7 cellular contexts compared by ENCODE assay signal in genomic region chr17:46223041-46223440, GRCh38. TPM values are rescaled to one million over a fixed set of nuclear protein-coding genes. Genes with fewer than 3 reads are reported as not detected.
A peak's percentile ranks its signal among the peaks of the same experiment; 100 is the strongest.
DNase-seq lines count a peak whose midpoint lies in the region; ATAC-seq and TF ChIP-seq lines count a peak whose summit lies in the region.
"Not testable (repeated sequence)": the region's sequence is repeated elsewhere in the genome, so short reads cannot be mapped to it uniquely, and the experiment has no call there.

No MANE protein-coding gene starts in this region.

- not testable (repeated sequence) for H3K36me3 ChIP-seq in A673 (ENCODE audit: insufficient read depth, low read length, poor library complexity, severe bottlenecking); PC-9 (ENCODE audit: low read depth); left lung

- H3K27me3 ChIP-seq in A673 (replicated peaks; ENCODE audit: insufficient read depth, low read depth, low read length, poor library complexity); PC-9 (ENCODE audit: insufficient read depth, low read depth); left lung: not testable (repeated sequence)

- intact Hi-C loops in A673 (cut with micrococcal nuclease; ENCODE audit: unreplicated experiment); PC-9 (cut with micrococcal nuclease; ENCODE audit: unreplicated experiment); activated CD8-positive, alpha-beta T cell treated with anti-CD3 and anti-CD28 coated beads for 36 hours (cut with micrococcal nuclease); MCF 10A (cut with micrococcal nuclease); left lung (cut with DNase I): not testable (repeated sequence)

- H3K9me2 ChIP-seq in PC-9 (ENCODE audit: insufficient read depth), result not testable (repeated sequence)

- not testable (repeated sequence) for DNase-seq in A673 (ENCODE audit: low spot score); PC-9; activated CD8-positive, alpha-beta T cell treated with anti-CD3 and anti-CD28 coated beads for 36 hours; MCF 10A (ENCODE audit: unreplicated experiment); left lung; stimulated activated effector memory CD8-positive, alpha-beta T cell treated with anti-CD3 and anti-CD28 coated beads, Interleukin-12 subunit alpha, Interleukin-12 subunit beta, amount 100 ng/mL, for 72 hours (ENCODE audit: low spot score in 2 of 2)

- POLR2A ChIA-PET in A673 (lab: Charles Lee; ENCODE audit: low non-redundant PET); PC-9 (lab: Charles Lee; ENCODE audit: unreplicated experiment); activated CD8-positive, alpha-beta T cell treated with anti-CD3 and anti-CD28 coated beads for 36 hours (lab: Charles Lee); MCF 10A (lab: Yijun Ruan, JAX): not testable (repeated sequence)

- not testable (repeated sequence) for H4K20me1 ChIP-seq in PC-9 (ENCODE audit: insufficient read depth)

- H3K9me3 Mint-ChIP-seq in activated CD8-positive, alpha-beta T cell treated with anti-CD3 and anti-CD28 coated beads for 36 hours; activated naive CD4-positive, alpha-beta T cell treated with anti-CD3 and anti-CD28 coated beads, Interleukin-2, amount 50 U/mL, for 24 hours; MCF 10A (ENCODE audit: unreplicated experiment); stimulated activated effector memory CD8-positive, alpha-beta T cell treated with anti-CD3 and anti-CD28 coated beads, Interleukin-12 subunit alpha, Interleukin-12 subunit beta, amount 100 ng/mL, for 72 hours: not testable (repeated sequence)

- not testable (repeated sequence) for H3K27me3 Mint-ChIP-seq in activated CD8-positive, alpha-beta T cell treated with anti-CD3 and anti-CD28 coated beads for 36 hours; activated naive CD4-positive, alpha-beta T cell treated with anti-CD3 and anti-CD28 coated beads, Interleukin-2, amount 50 U/mL, for 24 hours; MCF 10A (ENCODE audit: insufficient read depth, unreplicated experiment)

- H3K4me1 ChIP-seq in A673 (ENCODE audit: insufficient read depth, low read length, poor library complexity, severe bottlenecking); PC-9 (replicated peaks; ENCODE audit: insufficient read depth); left lung: not testable (repeated sequence)

- TSS peak; percentile 68 for BruUV-seq in A673 (replicated peaks; lab: Mats Ljungman, UMichigan)
- TSS peak; percentile 37 for BruUV-seq in PC-9 (replicated peaks; lab: Mats Ljungman, UMichigan)
- TSS peak; percentile 43 for BruUV-seq in MCF 10A (replicated peaks; lab: Mats Ljungman, UMichigan)

- not testable (repeated sequence) for H3F3A ChIP-seq in PC-9 (ENCODE audit: insufficient read depth, low read depth)

- not testable (repeated sequence) for H3K79me2 ChIP-seq in PC-9 (ENCODE audit: low read depth)

- not testable (repeated sequence) for H2AFZ ChIP-seq in PC-9

- CTCF ChIA-PET in A673 (lab: Charles Lee); PC-9 (lab: Charles Lee); activated CD8-positive, alpha-beta T cell treated with anti-CD3 and anti-CD28 coated beads for 36 hours (lab: Charles Lee); MCF 10A (lab: Yijun Ruan, JAX): not testable (repeated sequence)

- H3K27ac ChIP-seq in A673 (ENCODE audit: low read depth, low read length, poor library complexity, severe bottlenecking); PC-9; left lung: not testable (repeated sequence)

- H3K4me1 Mint-ChIP-seq in activated CD8-positive, alpha-beta T cell treated with anti-CD3 and anti-CD28 coated beads for 36 hours (ENCODE audit: low read depth); MCF 10A (ENCODE audit: insufficient read depth, unreplicated experiment); stimulated activated effector memory CD8-positive, alpha-beta T cell treated with anti-CD3 and anti-CD28 coated beads, Interleukin-12 subunit alpha, Interleukin-12 subunit beta, amount 100 ng/mL, for 72 hours: not testable (repeated sequence)
- peaks cover 12% of the 10 kb centered on the region for H3K4me1 Mint-ChIP-seq in activated naive CD4-positive, alpha-beta T cell treated with anti-CD3 and anti-CD28 coated beads, Interleukin-2, amount 50 U/mL, for 24 hours

- ATAC-seq in activated CD8-positive, alpha-beta T cell treated with anti-CD3 and anti-CD28 coated beads for 36 hours, result peak; percentile 7
- peak; percentile 4 for ATAC-seq in left lung
- peak; percentile 64 for ATAC-seq in stimulated activated effector memory CD8-positive, alpha-beta T cell treated with anti-CD3 and anti-CD28 coated beads, Interleukin-12 subunit alpha, Interleukin-12 subunit beta, amount 100 ng/mL, for 72 hours

- not testable (repeated sequence) for H3K9me3 ChIP-seq in A673 (ENCODE audit: low read depth, low read length, poor library complexity, severe bottlenecking); PC-9 (ENCODE audit: insufficient read depth, low read depth); left lung

- H3K36me3 Mint-ChIP-seq in activated CD8-positive, alpha-beta T cell treated with anti-CD3 and anti-CD28 coated beads for 36 hours (ENCODE audit: low read depth); activated naive CD4-positive, alpha-beta T cell treated with anti-CD3 and anti-CD28 coated beads, Interleukin-2, amount 50 U/mL, for 24 hours: not testable (repeated sequence)
- peaks cover 35% of the 10 kb centered on the region for H3K36me3 Mint-ChIP-seq in MCF 10A (ENCODE audit: insufficient read depth, unreplicated experiment)
- H3K36me3 Mint-ChIP-seq in stimulated activated effector memory CD8-positive, alpha-beta T cell treated with anti-CD3 and anti-CD28 coated beads, Interleukin-12 subunit alpha, Interleukin-12 subunit beta, amount 100 ng/mL, for 72 hours, result peaks cover 37% of the 10 kb centered on the region

- H3K4me2 ChIP-seq in PC-9, result peak overlapping the region; percentile 19; the same call in 1 of the 2 replicates

- H3K4me3 ChIP-seq in A673 (ENCODE audit: low read depth, low read length, poor library complexity, severe bottlenecking); PC-9; left lung: not testable (repeated sequence)

- H3K27ac Mint-ChIP-seq in activated CD8-positive, alpha-beta T cell treated with anti-CD3 and anti-CD28 coated beads for 36 hours; activated naive CD4-positive, alpha-beta T cell treated with anti-CD3 and anti-CD28 coated beads, Interleukin-2, amount 50 U/mL, for 24 hours; MCF 10A (ENCODE audit: low read depth, unreplicated experiment); stimulated activated effector memory CD8-positive, alpha-beta T cell treated with anti-CD3 and anti-CD28 coated beads, Interleukin-12 subunit alpha, Interleukin-12 subunit beta, amount 100 ng/mL, for 72 hours: not testable (repeated sequence)

- H3K4me3 Mint-ChIP-seq in activated CD8-positive, alpha-beta T cell treated with anti-CD3 and anti-CD28 coated beads for 36 hours, result peak overlapping the region; percentile 13
- H3K4me3 Mint-ChIP-seq in activated naive CD4-positive, alpha-beta T cell treated with anti-CD3 and anti-CD28 coated beads, Interleukin-2, amount 50 U/mL, for 24 hours, result peak overlapping the region; percentile 57
- not testable (repeated sequence) for H3K4me3 Mint-ChIP-seq in MCF 10A (ENCODE audit: unreplicated experiment); stimulated activated effector memory CD8-positive, alpha-beta T cell treated with anti-CD3 and anti-CD28 coated beads, Interleukin-12 subunit alpha, Interleukin-12 subunit beta, amount 100 ng/mL, for 72 hours

- not testable (repeated sequence) for TF ChIP-seq CTCF in A673 (conservative IDR thresholded peaks at IDR 0.05; ENCODE audit: low read depth, low read length); PC-9 (conservative IDR thresholded peaks at IDR 0.05); activated CD8-positive, alpha-beta T cell treated with anti-CD3 and anti-CD28 coated beads for 36 hours (IDR thresholded peaks at IDR 0.05); MCF 10A (IDR thresholded peaks at IDR 0.05; ENCODE audit: unreplicated experiment); left lung (IDR thresholded peaks at IDR 0.05)

RNA-seq across cellular contexts. Expression of gene KANSL1, which starts 29.8 kb away (rescaled TPM):
- 64.9 and 77.6 TPM in 2 replicates for total RNA-seq in A673 (2021)
- 42.6 and 52.5 TPM in 2 replicates for total RNA-seq in PC-9 (2021)
- 10 to 100 TPM; 54.4 to 55.3 TPM for total RNA-seq in activated CD8-positive, alpha-beta T cell treated with anti-CD3 and anti-CD28 coated beads for 36 hours
- total RNA-seq in MCF 10A (2022), result 67.1 and 69.0 TPM in 2 replicates
- total RNA-seq in left lung, result 10 to 100 TPM; 65.9 to 67.8 TPM

Comparison
In these comparisons a context has a peak if more than half of its experiments do, and no peak if none do; other contexts are left out.
1. ATAC-seq: peak in every context shown above with its lines; median percentile 64 in stimulated activated effector memory CD8-positive, alpha-beta T cell treated with anti-CD3 and anti-CD28 coated beads, Interleukin-12 subunit alpha, Interleukin-12 subunit beta, amount 100 ng/mL, for 72 hours; 7 in activated CD8-positive, alpha-beta T cell treated with anti-CD3 and anti-CD28 coated beads for 36 hours; 4 in left lung.